ENCODE assay signal across 9 cellular contexts in the genomic region with DNA sequence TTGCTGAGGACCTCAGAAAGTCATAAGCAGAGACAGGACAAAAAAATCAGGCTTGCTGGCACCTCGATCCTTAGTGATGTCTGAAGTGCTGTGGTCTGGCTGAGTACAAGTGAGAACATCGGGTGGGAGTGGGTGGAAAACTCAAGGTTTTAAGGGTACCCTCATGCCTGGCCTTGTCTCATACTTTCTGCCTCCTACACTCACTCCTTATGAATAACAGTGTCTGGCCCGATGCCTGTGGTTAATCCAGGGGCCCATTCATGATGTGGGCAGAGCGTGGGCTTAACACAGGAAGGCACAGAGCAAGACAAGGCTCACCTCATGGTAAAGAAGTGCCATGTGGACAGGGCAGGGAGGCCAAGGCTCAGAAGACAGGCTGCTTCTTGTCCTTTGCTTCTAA. TPM values are rescaled to one million over a fixed set of nuclear protein-coding genes. Genes with fewer than 3 reads are reported as not detected.
A peak's percentile ranks its signal among the peaks of the same experiment; 100 is the strongest.
DNase-seq lines count a peak whose midpoint lies in the region; FAIRE-seq and TF ChIP-seq lines count a peak whose summit lies in the region.
"Had no signal": no experiment of that assay in that cellular context is flagged by ENCODE, and none has a peak within 500 bp of the region (broad histone marks: within the 10 kb centered on the region; RNA-seq: fewer than 3 reads in every experiment).

No MANE protein-coding gene starts in this region.

- POLR2A ChIA-PET in activated CD4-positive, alpha-beta memory T cell treated with anti-CD3 and anti-CD28 coated beads for 36 hours (lab: Charles Lee), result interaction anchor here (0.8 to 4.2 kb wide), 10 partner anchors 8 to 151 kb away, joined by 3 to 25 read pairs (median 10); partner anchors contain the start of genes C2CD3, PPME1 and UCP2

- H3K4me1 Mint-ChIP-seq in activated CD4-positive, alpha-beta memory T cell treated with anti-CD3 and anti-CD28 coated beads for 36 hours (ENCODE audit: low read depth), result peaks cover 42% of the 10 kb centered on the region
- peaks cover 8% of the 10 kb centered on the region for H3K4me1 Mint-ChIP-seq in nephron progenitor cell

- TF ChIP-seq POLR2A in GM12892 (IDR thresholded peaks at IDR 0.05; ENCODE audit: low read depth, low read length) (no peak), esophagus muscularis mucosa (IDR thresholded peaks at IDR 0.05; ENCODE audit: low read depth) (no peak), suprapubic skin (IDR thresholded peaks at IDR 0.05) (no peak)

- CTCF ChIA-PET in activated CD4-positive, alpha-beta memory T cell treated with anti-CD3 and anti-CD28 coated beads for 36 hours (lab: Charles Lee), result interaction anchor here (0.7 to 2.7 kb wide), 6 partner anchors 8 to 151 kb away, joined by 3 to 8 read pairs (median 4); partner anchors contain the start of genes C2CD3 and PPME1

- no peaks in the 10 kb centered on the region for H3K27me3 ChIP-seq in esophagus muscularis mucosa
- H3K27me3 ChIP-seq in brain microvascular endothelial cell (replicated peaks), result no peaks in the 10 kb centered on the region
- H3K27me3 ChIP-seq in suprapubic skin, result no peaks in the 10 kb centered on the region

- peak; percentile 80 for FAIRE-seq in GM12892 (lab: Jason Lieb, UNC)

- H3K27ac Mint-ChIP-seq in activated CD4-positive, alpha-beta memory T cell treated with anti-CD3 and anti-CD28 coated beads for 36 hours, result no peak overlapping the region
- H3K27ac Mint-ChIP-seq in nephron progenitor cell, result no peak overlapping the region

- intact Hi-C loops in activated CD4-positive, alpha-beta memory T cell treated with anti-CD3 and anti-CD28 coated beads for 36 hours (cut with micrococcal nuclease), result loop anchor here (1.0 kb wide), 3 partner anchors 9 to 37 kb away; no protein-coding TSS in a partner anchor
- intact Hi-C loops in esophagus muscularis mucosa (cut with DNase I), result loop anchor here (10.0 kb wide), 1 partner anchor 55 kb away; no protein-coding TSS in a partner anchor

- no peaks in the 10 kb centered on the region for H3K27me3 Mint-ChIP-seq in activated CD4-positive, alpha-beta memory T cell treated with anti-CD3 and anti-CD28 coated beads for 36 hours
- H3K27me3 Mint-ChIP-seq in nephron progenitor cell (ENCODE audit: low read depth, poor library complexity), result no peaks in the 10 kb centered on the region

- peak overlapping the region; percentile 27 for H3K4me3 Mint-ChIP-seq in activated CD4-positive, alpha-beta memory T cell treated with anti-CD3 and anti-CD28 coated beads for 36 hours
- no peak overlapping the region for H3K4me3 Mint-ChIP-seq in nephron progenitor cell

- H3K4me3 ChIP-seq in esophagus muscularis mucosa (no peak overlapping the region), brain microvascular endothelial cell (ENCODE audit: low read depth, low read length) (no peak overlapping the region), suprapubic skin (no peak overlapping the region)

- no peak for DNase-seq in GM12892 (ENCODE audit: insufficient read length)
- DNase-seq in activated CD4-positive, alpha-beta memory T cell treated with anti-CD3 and anti-CD28 coated beads for 36 hours, result peak; percentile 91
- no peak for DNase-seq in esophagus muscularis mucosa (ENCODE audit: extremely low spot score)
- DNase-seq in stimulated activated CD4-positive, alpha-beta T cell treated with anti-CD3 and anti-CD28 coated beads, TNF-alpha, amount 100 ng/mL, for 24 hours (ENCODE audit: low read depth in 3 of 3), result peak; percentile 11 to 64 (median 54)
- DNase-seq in brain microvascular endothelial cell, result no peak
- no peak for DNase-seq in nephron progenitor cell
- no peak for DNase-seq in NCI-H146 (lab: John Stamatoyannopoulos, UW)
- no peak for DNase-seq in suprapubic skin (ENCODE audit: low spot score in 2 of 2)
- DNase-seq: NCI-H748 treated with DMSO at 0.1 percent for 48 hours had no signal

- H3K9me3 ChIP-seq in esophagus muscularis mucosa, result no peaks in the 10 kb centered on the region
- no peaks in the 10 kb centered on the region for H3K9me3 ChIP-seq in suprapubic skin

- H3K36me3 ChIP-seq in esophagus muscularis mucosa, result peaks cover 0 to 40% (median 6%) of the 10 kb centered on the region in 4 donors
- no peaks in the 10 kb centered on the region for H3K36me3 ChIP-seq in brain microvascular endothelial cell (replicated peaks)
- H3K36me3 ChIP-seq in suprapubic skin, result peaks cover 8% of the 10 kb centered on the region

- WGBS in esophagus muscularis mucosa, result 78% methylated on average over 4 of the region's 4 CpGs
- 76% methylated on average over 4 of the region's 4 CpGs for WGBS in suprapubic skin

- H3K4me1 ChIP-seq in esophagus muscularis mucosa (peaks cover 24 to 41% (median 28%) of the 10 kb centered on the region in 4 donors), suprapubic skin (peaks cover 34% of the 10 kb centered on the region)

- peak overlapping the region in 3 of 4 donors; percentile 68 to 76 (median 73) for H3K27ac ChIP-seq in esophagus muscularis mucosa (replicated peaks in 1 of 4)
- no peak overlapping the region for H3K27ac ChIP-seq in brain microvascular endothelial cell
- H3K27ac ChIP-seq in suprapubic skin, result no peak overlapping the region

- in situ Hi-C loops in brain microvascular endothelial cell (cut with HindIII; ENCODE audit: low pct_ligation_motif_present, low sequenced_read_pairs), result no loop called here

- no peaks in the 10 kb centered on the region for H3K9me3 Mint-ChIP-seq in activated CD4-positive, alpha-beta memory T cell treated with anti-CD3 and anti-CD28 coated beads for 36 hours
- no peaks in the 10 kb centered on the region for H3K9me3 Mint-ChIP-seq in nephron progenitor cell

- peaks cover 24% of the 10 kb centered on the region for H3K36me3 Mint-ChIP-seq in activated CD4-positive, alpha-beta memory T cell treated with anti-CD3 and anti-CD28 coated beads for 36 hours
- peaks cover 31% of the 10 kb centered on the region for H3K36me3 Mint-ChIP-seq in nephron progenitor cell (ENCODE audit: low read depth)

- no peak for TF ChIP-seq CTCF in esophagus muscularis mucosa (IDR thresholded peaks at IDR 0.05)
- TF ChIP-seq CTCF in brain microvascular endothelial cell (IDR thresholded peaks at IDR 0.05; ENCODE audit: low read depth, low read length, missing control alignments), result no peak
- no peak for TF ChIP-seq CTCF in nephron progenitor cell (IDR thresholded peaks at IDR 0.05)
- TF ChIP-seq CTCF in suprapubic skin (IDR thresholded peaks at IDR 0.05), result no peak

- TF ChIP-seq EP300 in esophagus muscularis mucosa (IDR thresholded peaks at IDR 0.05) (no peak), suprapubic skin (IDR thresholded peaks at IDR 0.05) (no peak)

RNA-seq across cellular contexts. Expression of gene UCP3, which starts 11.0 kb away (rescaled TPM):
- polyA plus RNA-seq in GM12892 (2012; ENCODE audit: missing spikeins), result 0.74 TPM
- 1 to 10 TPM; 1.4 to 2.0 TPM for total RNA-seq in activated CD4-positive, alpha-beta memory T cell treated with anti-CD3 and anti-CD28 coated beads for 36 hours
- 1 to 10 TPM in 3 of 4 donors, under 1 TPM in 1; 0.78 to 5.6 (median 1.3) TPM for total RNA-seq in esophagus muscularis mucosa
- total RNA-seq in suprapubic skin, result 1 to 10 TPM; 2.3 to 6.6 (median 3.9) TPM

RNA-seq across cellular contexts. Expression of gene UCP2, which starts 37.2 kb away (rescaled TPM):
- polyA plus RNA-seq in GM12892 (2012; ENCODE audit: missing spikeins), result 83.0 TPM
- 100 to 1,000 TPM; 461 to 471 TPM for total RNA-seq in activated CD4-positive, alpha-beta memory T cell treated with anti-CD3 and anti-CD28 coated beads for 36 hours
- total RNA-seq in esophagus muscularis mucosa (10 to 100 TPM; 22.4 to 43.6 (median 30.9) TPM), suprapubic skin (10 to 100 TPM in 2 of 4 donors, 1 to 10 TPM in 2; 9.8 to 27.3 (median 12.9) TPM)

Comparison
In these comparisons a context has a peak if more than half of its experiments do, and no peak if none do; other contexts are left out.
1. DNase-seq: peak in activated CD4-positive, alpha-beta memory T cell treated with anti-CD3 and anti-CD28 coated beads for 36 hours (single experiment) and stimulated activated CD4-positive, alpha-beta T cell treated with anti-CD3 and anti-CD28 coated beads, TNF-alpha, amount 100 ng/mL, for 24 hours (3 of 3); none in GM12892 (single experiment), esophagus muscularis mucosa (single experiment), brain microvascular endothelial cell (single experiment), nephron progenitor cell (single experiment), NCI-H146 (single experiment) and suprapubic skin (0 of 2).
2. H3K27ac ChIP-seq: peak in esophagus muscularis mucosa (3 of 4); none in brain microvascular endothelial cell (single experiment) and suprapubic skin (single experiment).
3. RNA of gene UCP2, which starts 37.2 kb away (total RNA-seq): 461 to 471 TPM in activated CD4-positive, alpha-beta memory T cell treated with anti-CD3 and anti-CD28 coated beads for 36 hours; 22.4 to 43.6 TPM in esophagus muscularis mucosa and 9.8 to 27.3 TPM in suprapubic skin; every median in the first group is over 10 times any median in the second.